In genomic region chr12:74732801-74733200, GRCh38 we compare ENCODE assay signal across 30 cellular contexts.
DNase-seq lines count a peak whose midpoint lies in the region; ATAC-seq and TF ChIP-seq lines count a peak whose summit lies in the region.
"Had no signal": no experiment of that assay in that cellular context is flagged by ENCODE, and none has a peak within 500 bp of the region (broad histone marks: within the 10 kb centered on the region; RNA-seq: fewer than 3 reads in every experiment).

No MANE protein-coding gene starts in this region.

- peaks cover 6% of the 10 kb centered on the region for H3K36me3 Mint-ChIP-seq in Calu3 (ENCODE audit: insufficient read depth, unreplicated experiment)
- H3K36me3 Mint-ChIP-seq: activated CD4-positive, alpha-beta memory T cell treated with anti-CD3 and anti-CD28 coated beads for 36 hours; activated naive CD4-positive, alpha-beta T cell treated with anti-CD3 and anti-CD28 coated beads, Interleukin-2, amount 50 U/mL, for 24 hours; CD8-positive, alpha-beta memory T cell had no signal

- no peak overlapping the region for H4K5ac ChIP-seq in mesendoderm (ENCODE audit: low read length)

- H3K4me3 ChIP-seq in WERI-Rb-1 (ENCODE audit: low read depth, low read length) (no peak overlapping the region), mesendoderm (ENCODE audit: low read length) (no peak overlapping the region), BE2C (ENCODE audit: low read depth, low read length) (no peak overlapping the region), ovary (no peak overlapping the region)
- H3K4me3 ChIP-seq: skin epidermis, tibial artery had no signal

- intact Hi-C loops in Calu3 (cut with micrococcal nuclease; ENCODE audit: unreplicated experiment) (no loop called here), ovary (cut with DNase I) (no loop called here)

- TF ChIP-seq CTCF in Calu3 (IDR thresholded peaks at IDR 0.05; ENCODE audit: unreplicated experiment) (no peak), WERI-Rb-1 (IDR thresholded peaks at IDR 0.05; ENCODE audit: low read depth, low read length) (no peak), BE2C (IDR thresholded peaks at IDR 0.05; ENCODE audit: low read depth, low read length) (no peak), ovary (IDR thresholded peaks at IDR 0.05) (no peak)

- H2BK120ac ChIP-seq in mesendoderm (ENCODE audit: low read depth, low read length): no peak overlapping the region

- H3K36me3 ChIP-seq in WERI-Rb-1 (no peaks in the 10 kb centered on the region), mesendoderm (ENCODE audit: control insufficient read depth, insufficient read depth, low read length) (no peaks in the 10 kb centered on the region), BE2C (no peaks in the 10 kb centered on the region), ovary (no peaks in the 10 kb centered on the region)
- H3K36me3 ChIP-seq: tibial artery had no signal

- no peak overlapping the region for H2BK15ac ChIP-seq in mesendoderm (replicated peaks; ENCODE audit: low read depth)

- H3K9me3 ChIP-seq in WERI-Rb-1 (ENCODE audit: severe bottlenecking) (no peaks in the 10 kb centered on the region), BE2C (no peaks in the 10 kb centered on the region), ovary (no peaks in the 10 kb centered on the region)
- H3K9me3 ChIP-seq: tibial artery had no signal

- no peak overlapping the region for H2AK5ac ChIP-seq in mesendoderm (ENCODE audit: low read length)

- no peak for TF ChIP-seq POLR2A in ovary (IDR thresholded peaks at IDR 0.05)

- no peak overlapping the region for H3K18ac ChIP-seq in mesendoderm (ENCODE audit: low read length)

- H3K4me3 Mint-ChIP-seq in Calu3 (ENCODE audit: low read depth, unreplicated experiment): no peak overlapping the region
- H3K4me3 Mint-ChIP-seq: activated CD4-positive, alpha-beta memory T cell treated with anti-CD3 and anti-CD28 coated beads for 36 hours; activated naive CD4-positive, alpha-beta T cell treated with anti-CD3 and anti-CD28 coated beads, Interleukin-2, amount 50 U/mL, for 24 hours; activated T-helper 17 cell treated with anti-CD3 and anti-CD28 coated beads, Interleukin-2, amount 50 U/mL, for 72 hours; CD8-positive, alpha-beta memory T cell had no signal

- no peak overlapping the region for H3K56ac ChIP-seq in mesendoderm (ENCODE audit: low read length)

- peak overlapping the region; percentile 38 for H3K27ac ChIP-seq in WERI-Rb-1
- H3K27ac ChIP-seq in mesendoderm (ENCODE audit: low read depth, low read length): no peak overlapping the region
- no peak overlapping the region for H3K27ac ChIP-seq in ovary
- H3K27ac ChIP-seq: foreskin keratinocyte, skin epidermis, tibial artery had no signal

- H3K9me3 Mint-ChIP-seq in Calu3 (ENCODE audit: low read depth, unreplicated experiment): peaks cover 5% of the 10 kb centered on the region
- H3K9me3 Mint-ChIP-seq: activated CD4-positive, alpha-beta memory T cell treated with anti-CD3 and anti-CD28 coated beads for 36 hours; activated naive CD4-positive, alpha-beta T cell treated with anti-CD3 and anti-CD28 coated beads, Interleukin-2, amount 50 U/mL, for 24 hours; activated T-helper 17 cell treated with anti-CD3 and anti-CD28 coated beads, Interleukin-2, amount 50 U/mL, for 72 hours; CD8-positive, alpha-beta memory T cell had no signal

- no peak overlapping the region for H3K23ac ChIP-seq in mesendoderm (ENCODE audit: low read length)

- BruUV-seq in Calu3 (replicated peaks; lab: Mats Ljungman, UMichigan): no TSS peak

- H3K4me2 ChIP-seq in mesendoderm (ENCODE audit: low read length): no peak overlapping the region

- no peak overlapping the region for H3K9ac ChIP-seq in mesendoderm (ENCODE audit: low read length)

- no peak overlapping the region for H2BK5ac ChIP-seq in mesendoderm (ENCODE audit: low read length)

- CTCF ChIA-PET in Calu3 (lab: Charles Lee): interaction anchor here (0.9 to 1.2 kb wide), 2 partner anchors 15 to 330 kb away, joined by 3 to 4 read pairs; no protein-coding TSS in a partner anchor

- no peaks in the 10 kb centered on the region for H3K79me2 ChIP-seq in mesendoderm (ENCODE audit: control insufficient read depth, insufficient read depth, low read length)

- no peaks in the 10 kb centered on the region for H3K27me3 Mint-ChIP-seq in Calu3 (ENCODE audit: unreplicated experiment)
- H3K27me3 Mint-ChIP-seq: activated T-helper 17 cell treated with anti-CD3 and anti-CD28 coated beads, Interleukin-2, amount 50 U/mL, for 72 hours had no signal

- DNase-seq in Calu3: no peak
- DNase-seq in NCI-H524 (lab: John Stamatoyannopoulos, UW): peak; percentile 38 to 81
- DNase-seq in WERI-Rb-1: peak; percentile 46
- peak; percentile 30 for DNase-seq in mesendoderm
- DNase-seq in BE2C: no peak
- DNase-seq in ovary: no peak
- DNase-seq in activated naive CD4-positive, alpha-beta T cell (lab: John Stamatoyannopoulos, UW): no peak
- DNase-seq: activated CD4-positive, alpha-beta memory T cell treated with anti-CD3 and anti-CD28 coated beads for 36 hours; activated CD8-positive, alpha-beta memory T cell treated with anti-CD3 and anti-CD28 coated beads, Interleukin-2, amount 50 U/mL, for 48 hours; amygdala; CD8-positive, alpha-beta memory T cell; DMS79; effector CD8-positive, alpha-beta T cell; foreskin keratinocyte; GDM1; hippocampal formation; Karpas-422; left colon; NCI-H1436 treated with DMSO at 0.1 percent for 48 hours; occipital lobe; SHP77; stimulated activated CD4-positive, alpha-beta T cell treated with anti-CD3 and anti-CD28 coated beads, Interleukin-1b, Interleukin-23, amount 100 ng/mL, for 48 hours; tibial artery had no signal

- no peak for ATAC-seq in GM19023 (IDR thresholded peaks at IDR 0.05; ENCODE audit: unreplicated experiment)
- ATAC-seq: activated CD4-positive, CD25-positive, alpha-beta regulatory T cell treated with anti-CD3 and anti-CD28 coated beads, Interleukin-2, amount 50 U/mL, for 24 hours; activated T-helper 17 cell treated with anti-CD3 and anti-CD28 coated beads, Interleukin-2, amount 50 U/mL, for 72 hours; esophagus mucosa; foreskin keratinocyte; left colon; Panc1 had no signal

- H3K27me3 ChIP-seq in WERI-Rb-1 (ENCODE audit: insufficient read depth, low read depth, severe bottlenecking): no peaks in the 10 kb centered on the region
- H3K27me3 ChIP-seq in mesendoderm (ENCODE audit: insufficient read depth, low read length, poor library complexity): no peaks in the 10 kb centered on the region
- H3K27me3 ChIP-seq in BE2C: no peaks in the 10 kb centered on the region
- H3K27me3 ChIP-seq in ovary: no peaks in the 10 kb centered on the region
- H3K27me3 ChIP-seq: foreskin keratinocyte, tibial artery had no signal

- H4K8ac ChIP-seq in mesendoderm (ENCODE audit: low read depth, low read length): no peak overlapping the region

- TF ChIP-seq EP300 in ovary (IDR thresholded peaks at IDR 0.05): no peak

- peaks cover 29% of the 10 kb centered on the region for H3K4me1 Mint-ChIP-seq in Calu3 (ENCODE audit: low read depth, unreplicated experiment)
- H3K4me1 Mint-ChIP-seq: activated naive CD4-positive, alpha-beta T cell treated with anti-CD3 and anti-CD28 coated beads, Interleukin-2, amount 50 U/mL, for 24 hours; activated T-helper 17 cell treated with anti-CD3 and anti-CD28 coated beads, Interleukin-2, amount 50 U/mL, for 72 hours; CD8-positive, alpha-beta memory T cell had no signal

- no CpG with 5 or more reads among the region's 5 CpGs for WGBS in mesendoderm (ENCODE audit: extremely low coverage, insufficient coverage, low lambda C conversion rate)
- 28 to 52% (median 36%) methylated on average over 5 of the region's 5 CpGs for WGBS in ovary, 3 donors

- no peaks in the 10 kb centered on the region for H3K79me1 ChIP-seq in mesendoderm (ENCODE audit: low read length)

- H3K27ac Mint-ChIP-seq in Calu3 (ENCODE audit: unreplicated experiment): peak overlapping the region; percentile 40
- H3K27ac Mint-ChIP-seq: activated CD4-positive, alpha-beta memory T cell treated with anti-CD3 and anti-CD28 coated beads for 36 hours; activated naive CD4-positive, alpha-beta T cell treated with anti-CD3 and anti-CD28 coated beads, Interleukin-2, amount 50 U/mL, for 24 hours; activated T-helper 17 cell treated with anti-CD3 and anti-CD28 coated beads, Interleukin-2, amount 50 U/mL, for 72 hours; CD8-positive, alpha-beta memory T cell had no signal

- H3K4ac ChIP-seq in mesendoderm (ENCODE audit: low read depth, low read length): no peak overlapping the region

- H3K4me1 ChIP-seq in mesendoderm (ENCODE audit: control insufficient read depth, low read depth, low read length) (no peaks in the 10 kb centered on the region), BE2C (no peaks in the 10 kb centered on the region), ovary (ENCODE audit: insufficient read depth) (no peaks in the 10 kb centered on the region)
- H3K4me1 ChIP-seq: foreskin keratinocyte, tibial artery had no signal

Comparison
In these comparisons a context has a peak if more than half of its experiments do, and no peak if none do; other contexts are left out.
1. DNase-seq: peak in NCI-H524 (2 of 2), WERI-Rb-1 (single experiment) and mesendoderm (single experiment); none in Calu3 (single experiment), BE2C (single experiment), ovary (0 of 5) and activated naive CD4-positive, alpha-beta T cell (0 of 4).